In the genomic region with DNA sequence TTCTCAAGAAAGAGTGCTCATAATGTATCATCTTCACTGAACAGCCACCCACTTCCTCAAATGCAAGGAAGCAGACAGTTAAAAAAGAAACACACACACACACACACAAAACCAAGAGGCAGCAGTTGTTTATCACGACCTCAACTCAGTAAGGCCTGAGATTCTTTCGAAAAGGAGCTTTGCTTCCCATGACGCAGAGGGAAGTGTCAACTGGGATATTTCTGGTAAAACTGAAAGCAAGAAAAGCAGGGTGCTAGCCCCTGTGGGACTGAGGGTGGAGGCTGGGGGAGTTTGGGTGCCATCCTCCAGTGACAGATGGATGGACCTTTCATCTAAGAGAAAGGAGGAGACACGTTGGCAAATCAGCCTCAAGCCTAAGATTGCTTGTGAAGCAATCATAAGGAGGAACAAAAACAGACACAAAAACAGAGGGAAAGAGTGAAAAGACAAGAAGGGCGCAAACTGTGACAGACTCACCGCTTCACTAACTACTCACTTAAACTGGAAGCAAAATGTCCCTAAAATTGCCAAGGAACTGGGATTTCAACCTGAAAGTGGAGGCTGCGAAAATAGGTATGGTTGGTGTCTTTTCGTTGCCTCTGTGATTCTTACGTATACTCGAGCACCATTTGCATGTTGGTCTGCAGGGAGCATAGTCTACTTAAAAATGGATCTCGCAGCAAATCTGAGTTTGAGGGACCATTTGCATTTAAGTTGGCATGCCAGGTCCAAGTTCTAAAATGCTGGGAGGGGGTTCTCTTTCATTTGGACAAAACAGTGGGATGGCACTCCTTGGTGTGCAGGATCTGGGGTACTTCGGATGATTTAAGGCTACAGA, we compare ENCODE assay signal across 10 cellular contexts. TPM values are rescaled to one million over a fixed set of nuclear protein-coding genes. Genes with fewer than 3 reads are reported as not detected.
DNase-seq lines count a peak whose midpoint lies in the region; ATAC-seq and TF ChIP-seq lines count a peak whose summit lies in the region.
"Had no signal": no experiment of that assay in that cellular context is flagged by ENCODE, and none has a peak within 500 bp of the region (broad histone marks: within the 10 kb centered on the region; RNA-seq: fewer than 3 reads in every experiment).

A gene with protein sequence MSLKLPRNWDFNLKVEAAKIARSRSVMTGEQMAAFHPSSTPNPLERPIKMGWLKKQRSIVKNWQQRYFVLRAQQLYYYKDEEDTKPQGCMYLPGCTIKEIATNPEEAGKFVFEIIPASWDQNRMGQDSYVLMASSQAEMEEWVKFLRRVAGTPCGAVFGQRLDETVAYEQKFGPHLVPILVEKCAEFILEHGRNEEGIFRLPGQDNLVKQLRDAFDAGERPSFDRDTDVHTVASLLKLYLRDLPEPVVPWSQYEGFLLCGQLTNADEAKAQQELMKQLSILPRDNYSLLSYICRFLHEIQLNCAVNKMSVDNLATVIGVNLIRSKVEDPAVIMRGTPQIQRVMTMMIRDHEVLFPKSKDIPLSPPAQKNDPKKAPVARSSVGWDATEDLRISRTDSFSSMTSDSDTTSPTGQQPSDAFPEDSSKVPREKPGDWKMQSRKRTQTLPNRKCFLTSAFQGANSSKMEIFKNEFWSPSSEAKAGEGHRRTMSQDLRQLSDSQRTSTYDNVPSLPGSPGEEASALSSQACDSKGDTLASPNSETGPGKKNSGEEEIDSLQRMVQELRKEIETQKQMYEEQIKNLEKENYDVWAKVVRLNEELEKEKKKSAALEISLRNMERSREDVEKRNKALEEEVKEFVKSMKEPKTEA (plus strand): TSS at position 124 of the 838 bp plus-strand sequence. CDS start 389 bp downstream, at position 513.

- TF ChIP-seq CTCF in lung (IDR thresholded peaks at IDR 0.05; ENCODE audit: control extremely low read depth, extremely low read depth) = no peak
- TF ChIP-seq CTCF in tibial nerve (IDR thresholded peaks at IDR 0.05) = no peak

- H3K27ac ChIP-seq in lung (ENCODE audit: low read depth in 1 of 2, low read length in 1 of 2) = peak within 1 kb of the TSS in 1 of 2 donors; percentile 79
- peak within 1 kb of the TSS in 3 of 4 donors; percentile 57 to 78 (median 58) for H3K27ac ChIP-seq in tibial nerve

- H3K36me3 ChIP-seq in lung (ENCODE audit: control insufficient read depth in 2 of 2, insufficient read depth in 2 of 2, low read length in 2 of 2) = no peaks in the 10 kb centered on the region
- H3K36me3 ChIP-seq in tibial nerve = no peaks in the 10 kb centered on the region

- H3K4me3 ChIP-seq in lung = no peak within 1 kb of the TSS
- peak within 1 kb of the TSS in 2 of 4 donors; percentile 32 to 35 for H3K4me3 ChIP-seq in tibial nerve

- H3K27me3 ChIP-seq in lung (ENCODE audit: control insufficient read depth, insufficient read depth) (no peaks in the 10 kb centered on the region), tibial nerve (no peaks in the 10 kb centered on the region)

- peak in 1 of 2 donors; percentile 23 for TF ChIP-seq POLR2A in tibial nerve (IDR thresholded peaks at IDR 0.05)

- H3K4me3 Mint-ChIP-seq in IgD-negative memory B cell = no peak within 1 kb of the TSS
- H3K4me3 Mint-ChIP-seq in activated T-cell treated with anti-CD3 and anti-CD28 coated beads, Interleukin-2, amount 50 U/mL, for 4 hours = no peak within 1 kb of the TSS

- H3K9me3 ChIP-seq in lung (ENCODE audit: control insufficient read depth in 2 of 2, insufficient read depth in 1 of 2, low read length in 1 of 2) (peaks cover 0 to 2% of the 10 kb centered on the region in 2 donors), tibial nerve (no peaks in the 10 kb centered on the region)

- DNase-seq in AML-193 (lab: John Stamatoyannopoulos, UW) = peak; percentile 85 to 86
- peak; percentile 53 for DNase-seq in activated T-cell treated with anti-CD3 and anti-CD28 coated beads, Interleukin-2, amount 50 U/mL, for 4 hours
- DNase-seq in lung (ENCODE audit: low spot score) = no peak
- peak in 1 of 2 donors; percentile 25 for DNase-seq in tibial nerve (ENCODE audit: low spot score in 2 of 2)
- no peak for DNase-seq in NCI-H1417 treated with DMSO at 0.1 percent for 48 hours (lab: John Stamatoyannopoulos, UW)

- peak in 1 of 2 donors; percentile 57 for TF ChIP-seq EP300 in tibial nerve (IDR thresholded peaks at IDR 0.05)

- WGBS in lung, 2 donors = 31 to 58% methylated on average over 12 of the region's 12 CpGs
- 62 to 78% methylated on average over 12 of the region's 12 CpGs for WGBS in tibial nerve, 2 donors

- H3K4me1 ChIP-seq in lung (ENCODE audit: control insufficient read depth in 2 of 2, insufficient read depth in 2 of 2, low read length in 2 of 2) = no peaks in the 10 kb centered on the region
- peaks cover 0 to 11% (median 0%) of the 10 kb centered on the region in 4 donors for H3K4me1 ChIP-seq in tibial nerve

- peaks cover 23 to 35% (median 28%) of the 10 kb centered on the region in 3 donors for H3K4me1 Mint-ChIP-seq in IgD-negative memory B cell
- H3K4me1 Mint-ChIP-seq in activated T-cell treated with anti-CD3 and anti-CD28 coated beads, Interleukin-2, amount 50 U/mL, for 4 hours (ENCODE audit: low read depth) = peaks cover 43% of the 10 kb centered on the region

- no peaks in the 10 kb centered on the region for H3K9me3 Mint-ChIP-seq in IgD-negative memory B cell
- H3K9me3 Mint-ChIP-seq in activated T-cell treated with anti-CD3 and anti-CD28 coated beads, Interleukin-2, amount 50 U/mL, for 4 hours = no peaks in the 10 kb centered on the region

- H3K36me3 Mint-ChIP-seq in IgD-negative memory B cell = no peaks in the 10 kb centered on the region
- H3K36me3 Mint-ChIP-seq in activated T-cell treated with anti-CD3 and anti-CD28 coated beads, Interleukin-2, amount 50 U/mL, for 4 hours (ENCODE audit: insufficient read depth) = peaks cover 13% of the 10 kb centered on the region

- no peak within 1 kb of the TSS for H3K27ac Mint-ChIP-seq in IgD-negative memory B cell

- peak; percentile 64 for ATAC-seq in GM19463 (IDR thresholded peaks at IDR 0.05; ENCODE audit: unreplicated experiment)
- peak; percentile 77 to 82 for ATAC-seq in activated T-cell treated with anti-CD3 and anti-CD28 coated beads, Interleukin-2, amount 50 U/mL, for 4 hours
- ATAC-seq in lung (ENCODE audit: insufficient read depth, low FRiP score) = no peak
- ATAC-seq in SK-N-SH treated with all-trans-retinoic acid at 6 μM for 48 hours = no peak

- no peaks in the 10 kb centered on the region for H3K27me3 Mint-ChIP-seq in IgD-negative memory B cell
- H3K27me3 Mint-ChIP-seq in activated T-cell treated with anti-CD3 and anti-CD28 coated beads, Interleukin-2, amount 50 U/mL, for 4 hours (ENCODE audit: low read depth) = no peaks in the 10 kb centered on the region

TF ChIP-seq in SK-N-SH treated with all-trans-retinoic acid at 6 μM for 48 hours, 23 proteins besides CTCF, POLR2A, EP300 and RAD21:
- no peak for TF ChIP-seq ISL1 (CRISPR knock-in tag; IDR thresholded peaks at IDR 0.05)
TF ChIP-seq in SK-N-SH treated with all-trans-retinoic acid at 6 μM for 48 hours: peak in this region for 0.

RNA-seq across cellular contexts. Expression of the gene that starts here (rescaled TPM):
- polyA plus RNA-seq in IgD-negative memory B cell = 217 TPM
- total RNA-seq in activated T-cell treated with anti-CD3 and anti-CD28 coated beads, Interleukin-2, amount 50 U/mL, for 4 hours = 10 to 100 TPM; 48.6 to 55.7 (median 52.1) TPM
- 10 to 100 TPM; 17.1 to 26.1 TPM for total RNA-seq in lung
- 10 to 100 TPM; 19.0 to 43.0 TPM for polyA plus RNA-seq in lung
- total RNA-seq in tibial nerve = 1 to 10 TPM; 4.3 to 9.6 (median 5.3) TPM
- polyA plus RNA-seq: BJ, neural cell had no signal

Comparison
In these comparisons a context has a peak if more than half of its experiments do, and no peak if none do; other contexts are left out.
1. DNase-seq: peak in AML-193 (2 of 2) and activated T-cell treated with anti-CD3 and anti-CD28 coated beads, Interleukin-2, amount 50 U/mL, for 4 hours (single experiment); none in lung (single experiment) and NCI-H1417 treated with DMSO at 0.1 percent for 48 hours (single experiment).
2. ATAC-seq: peak in GM19463 (single experiment) and activated T-cell treated with anti-CD3 and anti-CD28 coated beads, Interleukin-2, amount 50 U/mL, for 4 hours (2 of 2); none in lung (single experiment) and SK-N-SH treated with all-trans-retinoic acid at 6 μM for 48 hours (single experiment).